ENCODE assay signal across 20 cellular contexts in the genomic region with DNA sequence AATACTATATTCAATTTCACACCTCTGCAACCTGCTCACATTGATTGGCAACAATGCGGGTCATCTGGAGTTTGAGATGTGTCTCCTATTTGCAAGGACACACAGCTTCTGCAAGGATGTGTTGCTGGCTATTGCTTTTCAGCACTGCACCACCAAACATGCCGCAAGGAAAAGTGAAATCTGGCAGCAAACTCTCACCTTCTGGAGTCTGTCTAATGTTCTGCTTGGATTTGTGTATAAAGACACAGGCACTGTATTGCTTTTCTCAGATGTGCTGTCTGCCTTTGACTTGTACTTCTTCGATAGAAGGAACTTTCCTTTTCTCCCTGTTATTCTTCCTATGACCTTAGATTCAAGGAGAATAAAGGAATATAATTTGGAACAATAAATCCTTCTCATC.
"Had no signal": no experiment of that assay in that cellular context is flagged by ENCODE, and none has a peak within 500 bp of the region (broad histone marks: within the 10 kb centered on the region; RNA-seq: fewer than 3 reads in every experiment).

No MANE protein-coding gene starts in this region.

- H3K4me1 ChIP-seq: gastrocnemius medialis, heart right ventricle, left lung, lower lobe of right lung had no signal

- H3K36me3 ChIP-seq: esophagus muscularis mucosa, gastrocnemius medialis, heart right ventricle, left lung, lower lobe of right lung had no signal

- H3K4me3 ChIP-seq: coronary artery, dorsolateral prefrontal cortex, esophagus muscularis mucosa, gastrocnemius medialis, heart right ventricle, left lung, lower lobe of right lung, mucosa of descending colon had no signal

- DNase-seq: dermis blood vessel endothelial cell; dorsolateral prefrontal cortex; effector CD4-positive, alpha-beta T cell; effector memory CD4-positive, alpha-beta T cell; foreskin fibroblast; foreskin melanocyte; gastrocnemius medialis; glutamatergic neuron; head of caudate nucleus; heart right ventricle; hippocampal formation; left cardiac atrium; left lung; left ventricle myocardium superior; lower lobe of right lung; mesenchymal stem cell; mucosa of descending colon; naive B cell had no signal

- H3K27me3 ChIP-seq: esophagus muscularis mucosa, gastrocnemius medialis, left lung had no signal

- ATAC-seq: gastrocnemius medialis, heart right ventricle, left cardiac atrium, left lung, left ventricle myocardium superior, lower lobe of right lung, mucosa of descending colon had no signal

- H3K9me3 ChIP-seq: esophagus muscularis mucosa, gastrocnemius medialis, heart right ventricle, left lung, lower lobe of right lung, mucosa of descending colon had no signal

- H3K27ac ChIP-seq: coronary artery, dorsolateral prefrontal cortex, esophagus muscularis mucosa, gastrocnemius medialis, heart right ventricle, left lung, lower lobe of right lung had no signal
